23 cellular contexts compared by ENCODE assay signal in the genomic region with DNA sequence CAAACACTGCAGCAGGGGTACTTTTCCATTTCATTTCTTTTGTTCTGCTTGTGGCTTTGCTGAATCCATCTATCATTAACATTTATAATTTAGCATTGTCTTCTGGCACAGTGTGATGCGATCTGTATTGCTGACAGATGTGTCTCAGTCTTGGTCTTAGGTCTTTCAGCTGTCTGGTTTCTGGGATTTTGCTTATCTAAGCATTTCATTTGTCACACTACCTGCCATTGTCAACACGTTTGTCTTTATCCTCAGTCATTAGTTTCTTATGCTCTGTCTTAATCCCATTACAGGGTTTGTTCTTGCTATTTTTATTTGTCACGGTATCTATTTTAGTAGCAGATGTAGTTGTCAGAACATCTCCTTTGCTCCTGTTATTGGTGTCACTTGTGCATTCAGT.
"Had no signal": no experiment of that assay in that cellular context is flagged by ENCODE, and none has a peak within 500 bp of the region (broad histone marks: within the 10 kb centered on the region; RNA-seq: fewer than 3 reads in every experiment).

No MANE protein-coding gene starts in this region.

- FAIRE-seq: islet of Langerhans had no signal

- ATAC-seq: effector memory CD8-positive, alpha-beta T cell; gastroesophageal sphincter; heart right ventricle; left cardiac atrium; left lung; mucosa of descending colon; natural killer cell treated with Interleukin-12 subunit alpha and Interleukin-12 subunit beta and Interleukin-15 and Interleukin-18, amount 100 ng/mL, for 72 hours; sciatic nerve; stimulated activated effector memory CD8-positive, alpha-beta T cell treated with anti-CD3 and anti-CD28 coated beads, Interleukin-12 subunit alpha, Interleukin-12 subunit beta, amount 100 ng/mL, for 72 hours had no signal

- DNase-seq: cortex of kidney; effector memory CD8-positive, alpha-beta T cell; foreskin fibroblast; heart right ventricle; hippocampal formation; left cardiac atrium; left lung; mesenchymal stem cell; mucosa of descending colon; naive B cell; stimulated activated CD4-positive, alpha-beta T cell treated with anti-CD3 and anti-CD28 coated beads, Interleukin-2, amount 100 ng/mL, for 24 hours; stimulated activated CD4-positive, alpha-beta T cell treated with anti-CD3 and anti-CD28 coated beads, Interleukin-4, amount 100 ng/mL, for 24 hours; stimulated activated naive CD4-positive, alpha-beta T cell treated with Interleukin-2 at 50 U/mL for 16 hours; substantia nigra; testis; tibial artery had no signal

- H3K27ac ChIP-seq: gastroesophageal sphincter, heart right ventricle, left lung, neural progenitor cell, parathyroid adenoma, testis, tibial artery had no signal

- H3K36me3 ChIP-seq: gastroesophageal sphincter, heart right ventricle, left lung, neural progenitor cell, tibial artery had no signal

- H3K79me2 ChIP-seq: parathyroid adenoma had no signal

- H3K9ac ChIP-seq: neural progenitor cell, parathyroid adenoma had no signal

- H3K4me3 ChIP-seq: gastroesophageal sphincter, heart right ventricle, left lung, mucosa of descending colon, neural progenitor cell, testis, tibial artery had no signal

- H3K27me3 ChIP-seq: gastroesophageal sphincter, heart right ventricle, left lung, neural progenitor cell, testis, tibial artery had no signal

- H3K4me1 ChIP-seq: gastroesophageal sphincter, heart right ventricle, left lung, neural progenitor cell, parathyroid adenoma, testis, tibial artery had no signal

- H3K9me3 ChIP-seq: gastroesophageal sphincter, testis, tibial artery had no signal

- H3K4me2 ChIP-seq: neural progenitor cell had no signal

- H2AFZ ChIP-seq: neural progenitor cell, parathyroid adenoma had no signal
